8 cellular contexts compared by ENCODE assay signal in genomic region chr13:29850213-29850898, GRCh38. TPM values are rescaled to one million over a fixed set of nuclear protein-coding genes. Genes with fewer than 3 reads are reported as not detected.
DNase-seq lines count a peak whose midpoint lies in the region; ATAC-seq and TF ChIP-seq lines count a peak whose summit lies in the region.

TSS of gene UBL3 (minus strand) at chr13:29850617. CDS start at chr13:29849538, 1,079 bp downstream.

- TF ChIP-seq POLR2A in prostate gland (IDR thresholded peaks at IDR 0.05), result peak; percentile 94

- H3K4me1 ChIP-seq in right atrium auricular region, result peaks cover 0 to 26% of the 10 kb centered on the region in 2 donors
- no peaks in the 10 kb centered on the region for H3K4me1 ChIP-seq in prostate gland (replicated peaks)

- H3K27ac ChIP-seq in angular gyrus (ENCODE audit: low read depth, low read length), result peak within 1 kb of the TSS; percentile 95
- peak within 1 kb of the TSS; percentile 98 to 100 for H3K27ac ChIP-seq in right atrium auricular region
- H3K27ac ChIP-seq in prostate gland, result peak within 1 kb of the TSS; percentile 97 to 99

- TF ChIP-seq CTCF in right atrium auricular region (IDR thresholded peaks at IDR 0.05) (no peak), prostate gland (IDR thresholded peaks at IDR 0.05) (no peak)

- WGBS in prostate gland, result under 1% methylated on average over 64 of the region's 64 CpGs

- DNase-seq in NCI-H187 treated with DMSO at 0.1 percent for 48 hours (lab: John Stamatoyannopoulos, UW) (peak; percentile 55), T-helper 2 cell (peak; percentile 84 to 98 (median 90)), right atrium auricular region (ENCODE audit: low spot score) (peak; percentile 98), prostate gland (ENCODE audit: low spot score) (peak; percentile 98), ureter (ENCODE audit: low spot score) (peak; percentile 98)

- H3K9me3 ChIP-seq in right atrium auricular region (no peaks in the 10 kb centered on the region), prostate gland (no peaks in the 10 kb centered on the region)

- intact Hi-C loops in prostate gland (cut with DNase I), result loop anchor here (5.0 to 10.0 kb wide), 3 partner anchors 72 to 614 kb away; partner anchors contain the start of gene HMGB1

- no peaks in the 10 kb centered on the region for H3K36me3 ChIP-seq in right atrium auricular region
- H3K36me3 ChIP-seq in prostate gland, result no peaks in the 10 kb centered on the region

- ATAC-seq in GM18502 (IDR thresholded peaks at IDR 0.05; ENCODE audit: poor library complexity, unreplicated experiment) (peak; percentile 90), HG02943 (IDR thresholded peaks at IDR 0.05; ENCODE audit: low read depth, unreplicated experiment) (peak; percentile 86)

- H3K27me3 ChIP-seq in right atrium auricular region (no peaks in the 10 kb centered on the region), prostate gland (replicated peaks; ENCODE audit: insufficient read depth) (no peaks in the 10 kb centered on the region)

- peak within 1 kb of the TSS; percentile 79 to 97 for H3K4me3 ChIP-seq in right atrium auricular region
- peak within 1 kb of the TSS; percentile 67 to 68 for H3K4me3 ChIP-seq in prostate gland

RNA-seq across cellular contexts. Expression of gene UBL3, which starts in this region (rescaled TPM):
- total RNA-seq in right atrium auricular region, result 10 to 100 TPM; 20.4 to 26.4 TPM
- 10 to 100 TPM; 36.3 to 38.2 TPM for total RNA-seq in prostate gland
- total RNA-seq in ureter, result 31.4 TPM

Comparison
In these comparisons a context has a peak if more than half of its experiments do, and no peak if none do; other contexts are left out.
1. Peak in every context shown above with its lines: DNase-seq, ATAC-seq, H3K4me3 ChIP-seq and H3K27ac ChIP-seq.